9 cellular contexts compared by ENCODE assay signal in the genomic region with DNA sequence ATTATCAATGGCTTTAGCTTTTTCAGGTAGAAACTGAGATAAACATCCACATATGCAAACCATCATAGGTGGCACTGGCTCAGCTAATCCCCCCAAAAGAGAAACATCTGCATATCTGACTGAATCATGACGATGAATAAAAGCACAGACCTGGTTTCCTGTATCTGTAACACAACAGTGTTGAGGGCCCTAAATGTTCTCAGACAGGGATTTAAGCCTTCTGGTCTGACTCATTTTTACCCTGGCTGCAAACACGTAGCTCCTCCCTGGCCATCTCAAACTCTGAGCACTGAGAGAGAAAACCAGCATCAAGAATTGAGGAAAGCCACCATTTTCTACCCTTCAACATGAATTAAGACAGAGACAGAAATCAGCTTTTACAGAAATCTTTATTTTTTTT. TPM values are rescaled to one million over a fixed set of nuclear protein-coding genes. Genes with fewer than 3 reads are reported as not detected.
DNase-seq lines count a peak whose midpoint lies in the region; ATAC-seq lines count a peak whose summit lies in the region.
"Had no signal": no experiment of that assay in that cellular context is flagged by ENCODE, and none has a peak within 500 bp of the region (broad histone marks: within the 10 kb centered on the region; RNA-seq: fewer than 3 reads in every experiment).

No MANE protein-coding gene starts in this region.

- H3K27ac Mint-ChIP-seq in activated CD4-positive, alpha-beta T cell treated with anti-CD3 and anti-CD28 coated beads, Interleukin-2, amount 10 ng/mL, durations not matched to agents 24 days and 14 days, result peak overlapping the region; percentile 92
- H3K27ac Mint-ChIP-seq in effector memory CD8-positive, alpha-beta T cell, result peak overlapping the region; percentile 82 to 91
- H3K27ac Mint-ChIP-seq in stimulated activated effector memory CD8-positive, alpha-beta T cell treated with anti-CD3 and anti-CD28 coated beads, Interleukin-12 subunit alpha, Interleukin-12 subunit beta, amount 100 ng/mL, for 72 hours, result peak overlapping the region; percentile 94

- H3K4me3 Mint-ChIP-seq in activated CD4-positive, alpha-beta T cell treated with anti-CD3 and anti-CD28 coated beads, Interleukin-2, amount 10 ng/mL, durations not matched to agents 24 days and 14 days, result peak overlapping the region; percentile 67
- peak overlapping the region; percentile 36 to 63 for H3K4me3 Mint-ChIP-seq in effector memory CD8-positive, alpha-beta T cell
- H3K4me3 Mint-ChIP-seq in stimulated activated effector memory CD8-positive, alpha-beta T cell treated with anti-CD3 and anti-CD28 coated beads, Interleukin-12 subunit alpha, Interleukin-12 subunit beta, amount 100 ng/mL, for 72 hours, result peak overlapping the region; percentile 55

- ATAC-seq in effector memory CD8-positive, alpha-beta T cell (replicated peaks), result peak; percentile 60
- peak; percentile 88 for ATAC-seq in stimulated activated effector memory CD8-positive, alpha-beta T cell treated with anti-CD3 and anti-CD28 coated beads, Interleukin-12 subunit alpha, Interleukin-12 subunit beta, amount 100 ng/mL, for 72 hours
- ATAC-seq in HG02763 (IDR thresholded peaks at IDR 0.05; ENCODE audit: unreplicated experiment), result no peak
- no peak for ATAC-seq in HG03439 (IDR thresholded peaks at IDR 0.05; ENCODE audit: unreplicated experiment)

- H3K4me1 Mint-ChIP-seq in activated CD4-positive, alpha-beta T cell treated with anti-CD3 and anti-CD28 coated beads, Interleukin-2, amount 10 ng/mL, durations not matched to agents 24 days and 14 days, result peaks cover 73% of the 10 kb centered on the region
- peaks cover 34 to 49% of the 10 kb centered on the region in 2 donors for H3K4me1 Mint-ChIP-seq in effector memory CD8-positive, alpha-beta T cell (ENCODE audit: low read depth in 2 of 2)
- peaks cover 60% of the 10 kb centered on the region for H3K4me1 Mint-ChIP-seq in stimulated activated effector memory CD8-positive, alpha-beta T cell treated with anti-CD3 and anti-CD28 coated beads, Interleukin-12 subunit alpha, Interleukin-12 subunit beta, amount 100 ng/mL, for 72 hours

- DNase-seq in HCEC 1CT, result peak; percentile 86
- peak; percentile 78 for DNase-seq in activated CD4-positive, alpha-beta T cell treated with anti-CD3 and anti-CD28 coated beads, Interleukin-2, amount 10 ng/mL, durations not matched to agents 24 days and 14 days
- peak in 1 of 3 experiments; percentile 21 for DNase-seq in effector memory CD8-positive, alpha-beta T cell
- DNase-seq in stimulated activated effector memory CD8-positive, alpha-beta T cell treated with anti-CD3 and anti-CD28 coated beads, Interleukin-12 subunit alpha, Interleukin-12 subunit beta, amount 100 ng/mL, for 72 hours (ENCODE audit: low spot score in 2 of 2), result no peak
- DNase-seq in RPMI8226, result no peak
- no peak for DNase-seq in pons (ENCODE audit: low spot score)
- DNase-seq: upper lobe of left lung had no signal

- H3K27me3 Mint-ChIP-seq in activated CD4-positive, alpha-beta T cell treated with anti-CD3 and anti-CD28 coated beads, Interleukin-2, amount 10 ng/mL, durations not matched to agents 24 days and 14 days, result no peaks in the 10 kb centered on the region
- H3K27me3 Mint-ChIP-seq in effector memory CD8-positive, alpha-beta T cell, result no peaks in the 10 kb centered on the region

- peaks cover 5% of the 10 kb centered on the region for H3K9me3 Mint-ChIP-seq in activated CD4-positive, alpha-beta T cell treated with anti-CD3 and anti-CD28 coated beads, Interleukin-2, amount 10 ng/mL, durations not matched to agents 24 days and 14 days
- H3K9me3 Mint-ChIP-seq in effector memory CD8-positive, alpha-beta T cell, result no peaks in the 10 kb centered on the region
- no peaks in the 10 kb centered on the region for H3K9me3 Mint-ChIP-seq in stimulated activated effector memory CD8-positive, alpha-beta T cell treated with anti-CD3 and anti-CD28 coated beads, Interleukin-12 subunit alpha, Interleukin-12 subunit beta, amount 100 ng/mL, for 72 hours

- intact Hi-C loops in activated CD4-positive, alpha-beta T cell treated with anti-CD3 and anti-CD28 coated beads, Interleukin-2, amount 10 ng/mL, durations not matched to agents 24 days and 14 days (cut with micrococcal nuclease), result loop anchor here (2.0 to 5.0 kb wide), 2 partner anchors 31 to 51 kb away; a partner anchor contains a TSS

- peaks cover 60% of the 10 kb centered on the region for H3K36me3 Mint-ChIP-seq in activated CD4-positive, alpha-beta T cell treated with anti-CD3 and anti-CD28 coated beads, Interleukin-2, amount 10 ng/mL, durations not matched to agents 24 days and 14 days (ENCODE audit: low read depth)
- H3K36me3 Mint-ChIP-seq in effector memory CD8-positive, alpha-beta T cell (ENCODE audit: insufficient read depth), result peaks cover 22% of the 10 kb centered on the region
- H3K36me3 Mint-ChIP-seq in stimulated activated effector memory CD8-positive, alpha-beta T cell treated with anti-CD3 and anti-CD28 coated beads, Interleukin-12 subunit alpha, Interleukin-12 subunit beta, amount 100 ng/mL, for 72 hours, result peaks cover 78% of the 10 kb centered on the region

RNA-seq across cellular contexts. Expression of a gene that starts 35.2 kb away (rescaled TPM):
- 47.4 and 51.4 TPM in 2 replicates for total RNA-seq in activated CD4-positive, alpha-beta T cell treated with anti-CD3 and anti-CD28 coated beads, Interleukin-2, amount 10 ng/mL, durations not matched to agents 24 days and 14 days

RNA-seq across cellular contexts. Expression of a gene that starts 35.2 kb away (rescaled TPM):
- total RNA-seq in activated CD4-positive, alpha-beta T cell treated with anti-CD3 and anti-CD28 coated beads, Interleukin-2, amount 10 ng/mL, durations not matched to agents 24 days and 14 days, result 14.0 and 15.5 TPM in 2 replicates

RNA-seq across cellular contexts. Expression of a gene that starts 52.0 kb away (rescaled TPM):
- total RNA-seq in activated CD4-positive, alpha-beta T cell treated with anti-CD3 and anti-CD28 coated beads, Interleukin-2, amount 10 ng/mL, durations not matched to agents 24 days and 14 days, result 33.1 and 34.2 TPM in 2 replicates

Comparison
In these comparisons a context has a peak if more than half of its experiments do, and no peak if none do; other contexts are left out.
1. DNase-seq: peak in HCEC 1CT (single experiment) and activated CD4-positive, alpha-beta T cell treated with anti-CD3 and anti-CD28 coated beads, Interleukin-2, amount 10 ng/mL, durations not matched to agents 24 days and 14 days (single experiment); none in stimulated activated effector memory CD8-positive, alpha-beta T cell treated with anti-CD3 and anti-CD28 coated beads, Interleukin-12 subunit alpha, Interleukin-12 subunit beta, amount 100 ng/mL, for 72 hours (0 of 2), RPMI8226 (single experiment) and pons (single experiment).
2. ATAC-seq: peak in effector memory CD8-positive, alpha-beta T cell (single experiment) and stimulated activated effector memory CD8-positive, alpha-beta T cell treated with anti-CD3 and anti-CD28 coated beads, Interleukin-12 subunit alpha, Interleukin-12 subunit beta, amount 100 ng/mL, for 72 hours (single experiment); none in HG02763 (single experiment) and HG03439 (single experiment).
3. Peak in every context shown above with its lines, with median percentiles within 50 percentile points of each other: H3K27ac Mint-ChIP-seq and H3K4me3 Mint-ChIP-seq.